ENCODE assay signal across 30 cellular contexts in genomic region chr5:125987677-125988255, GRCh38.
A peak's percentile ranks its signal among the peaks of the same experiment; 100 is the strongest.
DNase-seq lines count a peak whose midpoint lies in the region; ATAC-seq, FAIRE-seq and TF ChIP-seq lines count a peak whose summit lies in the region.
"Had no signal": no experiment of that assay in that cellular context is flagged by ENCODE, and none has a peak within 500 bp of the region (broad histone marks: within the 10 kb centered on the region; RNA-seq: fewer than 3 reads in every experiment).

No MANE protein-coding gene starts in this region.

- H3K9me2 ChIP-seq in PC-3 (replicated peaks; ENCODE audit: low read length), result no peaks in the 10 kb centered on the region

- no TSS peak for BruUV-seq in PC-3 (replicated peaks; lab: Mats Ljungman, UMichigan)

- H3K4me3 ChIP-seq in cardiac muscle cell (no peak overlapping the region), right cardiac atrium (ENCODE audit: low read length) (no peak overlapping the region), PC-3 (ENCODE audit: low read length) (no peak overlapping the region)
- H3K4me3 ChIP-seq: BLaER1 treated with 17β-estradiol and CSF1 and Interleukin-3, amounts not matched to agents 10 nM and 100 nM; GM12878; HAP-1; Peyer's patch; SJCRH30 had no signal

- H3K9ac ChIP-seq in PC-3 (ENCODE audit: low read length), result no peak overlapping the region
- H3K9ac ChIP-seq: BLaER1 treated with 17β-estradiol and CSF1 and Interleukin-3, amounts not matched to agents 10 nM and 100 nM had no signal

- no peak overlapping the region for H3K27ac Mint-ChIP-seq in chondrocyte (ENCODE audit: unreplicated experiment)
- H3K27ac Mint-ChIP-seq: activated CD8-positive, alpha-beta T cell treated with anti-CD3 and anti-CD28 coated beads for 36 hours; activated naive CD8-positive, alpha-beta T cell treated with anti-CD3 and anti-CD28 coated beads, Interleukin-2, amount 10 ng/mL, durations not matched to agents 7 days and 5 days; stimulated activated naive B cell treated with anti-CD40 and anti-IgM and Interleukin-4, amounts not matched to agents 10 μg/mL and 1 μg/mL and 100 μg/mL, for 72 hours had no signal

- H3K4me1 Mint-ChIP-seq in chondrocyte (ENCODE audit: low read depth), result peaks cover 5% of the 10 kb centered on the region
- H3K4me1 Mint-ChIP-seq: activated naive CD8-positive, alpha-beta T cell treated with anti-CD3 and anti-CD28 coated beads, Interleukin-2, amount 10 ng/mL, durations not matched to agents 7 days and 5 days; stimulated activated naive B cell treated with anti-CD40 and anti-IgM and Interleukin-4, amounts not matched to agents 10 μg/mL and 1 μg/mL and 100 μg/mL, for 72 hours had no signal

- H3K4me2 ChIP-seq in PC-3 (ENCODE audit: low read length), result no peak overlapping the region
- H3K4me2 ChIP-seq: BLaER1 treated with 17β-estradiol and CSF1 and Interleukin-3, amounts not matched to agents 10 nM and 100 nM had no signal

- TF ChIP-seq CTCF in cardiac muscle cell (IDR thresholded peaks at IDR 0.05; ENCODE audit: low read depth, low read length) (no peak), chondrocyte (IDR thresholded peaks at IDR 0.05) (peak; percentile 32), PC-3 (conservative IDR thresholded peaks at IDR 0.05; ENCODE audit: low read depth, low read length) (no peak)

- H3K9me3 ChIP-seq in cardiac muscle cell (ENCODE audit: low read depth) (no peaks in the 10 kb centered on the region), right cardiac atrium (ENCODE audit: control insufficient read depth, low read length) (no peaks in the 10 kb centered on the region), PC-3 (ENCODE audit: low read length) (no peaks in the 10 kb centered on the region)
- H3K9me3 ChIP-seq: BLaER1 treated with 17β-estradiol and CSF1 and Interleukin-3, amounts not matched to agents 10 nM and 100 nM; HAP-1; Peyer's patch; SJCRH30 had no signal

- intact Hi-C loops in right cardiac atrium (cut with DNase I), result no loop called here
- intact Hi-C loops in PC-3 (cut with micrococcal nuclease), result no loop called here

- POLR2A ChIA-PET in PC-3 (lab: Charles Lee; ENCODE audit: unreplicated experiment), result no interaction called here

- DNase-seq in cardiac muscle cell (ENCODE audit: low read depth in 1 of 2, low spot score in 1 of 2) (peak; percentile 23 to 32), right cardiac atrium (no peak), chondrocyte (ENCODE audit: low spot score) (no peak), G401 (ENCODE audit: low spot score) (no peak), NCI-H345 treated with DMSO at 0.1 percent for 48 hours (lab: John Stamatoyannopoulos, UW; ENCODE audit: unreplicated experiment) (no peak), PC-3 (no peak)
- DNase-seq: activated CD4-positive, CD25-positive, alpha-beta regulatory T cell treated with anti-CD3 and anti-CD28 coated beads, Interleukin-2, amount 50 U/mL, for 72 hours; activated CD8-positive, alpha-beta T cell treated with anti-CD3 and anti-CD28 coated beads for 36 hours; activated effector memory CD4-positive, alpha-beta T cell treated with anti-CD3 and anti-CD28 coated beads, Interleukin-2, amount 50 U/mL, for 16 hours; activated naive CD8-positive, alpha-beta T cell treated with anti-CD3 and anti-CD28 coated beads, Interleukin-2, amount 10 ng/mL, durations not matched to agents 7 days and 5 days; COR-L47; DND-41; effector CD4-positive, alpha-beta T cell; Kasumi-1; NCI-H1105 treated with DMSO at 0.1 percent for 48 hours; NCI-H524; Peyer's patch; SJCRH30; stimulated activated CD4-positive, alpha-beta T cell treated with anti-CD3 and anti-CD28 coated beads, Interleukin-12 subunit alpha, Interleukin-12 subunit beta, amount 100 ng/mL, for 4 hours; stimulated activated CD4-positive, alpha-beta T cell treated with anti-CD3 and anti-CD28 coated beads, Interleukin-4, amount 100 ng/mL, for 24 hours; stimulated activated naive B cell treated with anti-CD40 and anti-IgM and Interleukin-4, amounts not matched to agents 10 μg/mL and 1 μg/mL and 100 μg/mL, for 72 hours; T-helper 1 cell had no signal

- H4K20me1 ChIP-seq in PC-3 (ENCODE audit: low read length), result no peaks in the 10 kb centered on the region
- H4K20me1 ChIP-seq: BLaER1 treated with 17β-estradiol and CSF1 and Interleukin-3, amounts not matched to agents 10 nM and 100 nM had no signal

- H3K79me2 ChIP-seq in PC-3 (ENCODE audit: low read length), result no peaks in the 10 kb centered on the region

- no peak overlapping the region for H2AFZ ChIP-seq in PC-3 (ENCODE audit: low read length)

- in situ Hi-C loops in G401 (cut with HindIII; ENCODE audit: low sequenced_read_pairs), result no loop called here

- H3K27ac ChIP-seq in cardiac muscle cell (no peak overlapping the region), right cardiac atrium (ENCODE audit: low read length) (no peak overlapping the region), PC-3 (ENCODE audit: low read length) (no peak overlapping the region)
- H3K27ac ChIP-seq: BLaER1 treated with 17β-estradiol and CSF1 and Interleukin-3, amounts not matched to agents 10 nM and 100 nM; HL-60; neutrophil; Peyer's patch; SJCRH30 had no signal

- no peak overlapping the region for H3K4me3 Mint-ChIP-seq in chondrocyte (ENCODE audit: unreplicated experiment)
- H3K4me3 Mint-ChIP-seq: activated CD8-positive, alpha-beta T cell treated with anti-CD3 and anti-CD28 coated beads for 36 hours; activated naive CD8-positive, alpha-beta T cell treated with anti-CD3 and anti-CD28 coated beads, Interleukin-2, amount 10 ng/mL, durations not matched to agents 7 days and 5 days; stimulated activated naive B cell treated with anti-CD40 and anti-IgM and Interleukin-4, amounts not matched to agents 10 μg/mL and 1 μg/mL and 100 μg/mL, for 72 hours had no signal

- peaks cover 4% of the 10 kb centered on the region for H3K36me3 Mint-ChIP-seq in chondrocyte (ENCODE audit: low read depth)
- H3K36me3 Mint-ChIP-seq: activated naive CD8-positive, alpha-beta T cell treated with anti-CD3 and anti-CD28 coated beads, Interleukin-2, amount 10 ng/mL, durations not matched to agents 7 days and 5 days; stimulated activated naive B cell treated with anti-CD40 and anti-IgM and Interleukin-4, amounts not matched to agents 10 μg/mL and 1 μg/mL and 100 μg/mL, for 72 hours had no signal

- H3F3A ChIP-seq in PC-3 (ENCODE audit: low read length, unreplicated experiment), result no peaks in the 10 kb centered on the region

- CTCF ChIA-PET in PC-3 (lab: Charles Lee), result no interaction called here

- H3K27me3 Mint-ChIP-seq in chondrocyte (ENCODE audit: low read depth), result no peaks in the 10 kb centered on the region
- H3K27me3 Mint-ChIP-seq: activated CD8-positive, alpha-beta T cell treated with anti-CD3 and anti-CD28 coated beads for 36 hours; activated naive CD8-positive, alpha-beta T cell treated with anti-CD3 and anti-CD28 coated beads, Interleukin-2, amount 10 ng/mL, durations not matched to agents 7 days and 5 days had no signal

- ATAC-seq in right cardiac atrium, result no peak
- no peak for ATAC-seq in GM19351 (IDR thresholded peaks at IDR 0.05; ENCODE audit: unreplicated experiment)
- no peak for ATAC-seq in PC-3
- ATAC-seq: activated CD8-positive, alpha-beta T cell treated with anti-CD3 and anti-CD28 coated beads for 36 hours; GM12878; stimulated activated naive B cell treated with anti-CD40 and anti-IgM and Interleukin-4, amounts not matched to agents 10 μg/mL and 1 μg/mL and 100 μg/mL, for 72 hours had no signal

- H3K27me3 ChIP-seq in cardiac muscle cell (no peaks in the 10 kb centered on the region), right cardiac atrium (ENCODE audit: control insufficient read depth, insufficient read depth) (no peaks in the 10 kb centered on the region), PC-3 (ENCODE audit: low read length) (no peaks in the 10 kb centered on the region)
- H3K27me3 ChIP-seq: BLaER1 treated with 17β-estradiol and CSF1 and Interleukin-3, amounts not matched to agents 10 nM and 100 nM; neutrophil; Peyer's patch; SJCRH30 had no signal

- H3K36me3 ChIP-seq in cardiac muscle cell (no peaks in the 10 kb centered on the region), PC-3 (ENCODE audit: low read depth, low read length) (no peaks in the 10 kb centered on the region)
- H3K36me3 ChIP-seq: BLaER1 treated with 17β-estradiol and CSF1 and Interleukin-3, amounts not matched to agents 10 nM and 100 nM; HAP-1; neutrophil; Peyer's patch; SJCRH30 had no signal

- WGBS in right cardiac atrium, result 78% methylated on average over 2 of the region's 2 CpGs

- FAIRE-seq in islet of Langerhans (lab: Jason Lieb, UNC), result peak; percentile 45
- FAIRE-seq: GM12878, urothelium cell line had no signal

- peaks cover 6% of the 10 kb centered on the region for H3K4me1 ChIP-seq in cardiac muscle cell (ENCODE audit: low read depth)
- H3K4me1 ChIP-seq in right cardiac atrium (ENCODE audit: control insufficient read depth, insufficient read depth, low read length), result peaks cover 2% of the 10 kb centered on the region
- no peaks in the 10 kb centered on the region for H3K4me1 ChIP-seq in PC-3 (ENCODE audit: insufficient read depth, low read length)
- H3K4me1 ChIP-seq: BLaER1 treated with 17β-estradiol and CSF1 and Interleukin-3, amounts not matched to agents 10 nM and 100 nM; HAP-1; Peyer's patch; SJCRH30 had no signal

- peaks cover 18% of the 10 kb centered on the region for H3K9me3 Mint-ChIP-seq in chondrocyte (ENCODE audit: low read depth)
- H3K9me3 Mint-ChIP-seq: activated naive CD8-positive, alpha-beta T cell treated with anti-CD3 and anti-CD28 coated beads, Interleukin-2, amount 10 ng/mL, durations not matched to agents 7 days and 5 days had no signal

Comparison
In these comparisons a context has a peak if more than half of its experiments do, and no peak if none do; other contexts are left out.
1. DNase-seq: peak in cardiac muscle cell (2 of 2); none in right cardiac atrium (0 of 3), chondrocyte (single experiment), G401 (single experiment), NCI-H345 treated with DMSO at 0.1 percent for 48 hours (single experiment) and PC-3 (single experiment).